ENCODE assay signal across 8 cellular contexts in genomic region chr1:10939654-10940450, GRCh38.
DNase-seq lines count a peak whose midpoint lies in the region; ATAC-seq, FAIRE-seq and TF ChIP-seq lines count a peak whose summit lies in the region.

No MANE protein-coding gene starts in this region.

- FAIRE-seq in GM12891 (lab: Jason Lieb, UNC), result peak; percentile 87

- ATAC-seq in HG02884 (IDR thresholded peaks at IDR 0.05; ENCODE audit: unreplicated experiment) (peak; percentile 62), GM18868 (IDR thresholded peaks at IDR 0.05; ENCODE audit: unreplicated experiment) (no peak), left cardiac atrium (no peak)
- peak; percentile 77 for ATAC-seq in activated CD8-positive, alpha-beta memory T cell treated with anti-CD3 and anti-CD28 coated beads, Interleukin-2, amount 10 ng/mL, durations not matched to agents 7 days and 5 days

- peak overlapping the region; percentile 61 for H3K27ac Mint-ChIP-seq in activated CD8-positive, alpha-beta memory T cell treated with anti-CD3 and anti-CD28 coated beads, Interleukin-2, amount 10 ng/mL, durations not matched to agents 7 days and 5 days

- intact Hi-C loops in left cardiac atrium (cut with DNase I), result no loop called here

- no peaks in the 10 kb centered on the region for H3K36me3 Mint-ChIP-seq in activated CD8-positive, alpha-beta memory T cell treated with anti-CD3 and anti-CD28 coated beads, Interleukin-2, amount 10 ng/mL, durations not matched to agents 7 days and 5 days

- H3K27me3 Mint-ChIP-seq in activated CD8-positive, alpha-beta memory T cell treated with anti-CD3 and anti-CD28 coated beads, Interleukin-2, amount 10 ng/mL, durations not matched to agents 7 days and 5 days, result peaks cover 58% of the 10 kb centered on the region

- H3K4me1 Mint-ChIP-seq in activated CD8-positive, alpha-beta memory T cell treated with anti-CD3 and anti-CD28 coated beads, Interleukin-2, amount 10 ng/mL, durations not matched to agents 7 days and 5 days, result peaks cover 24% of the 10 kb centered on the region

- DNase-seq in GM12891 (ENCODE audit: insufficient read length, low spot score) (peak; percentile 76), kidney glomerular epithelial cell (lab: John Stamatoyannopoulos, UW) (no peak), iPS-NIHi7 (ENCODE audit: extremely low spot score) (no peak), left cardiac atrium (no peak)
- peak; percentile 67 for DNase-seq in activated CD8-positive, alpha-beta memory T cell treated with anti-CD3 and anti-CD28 coated beads, Interleukin-2, amount 10 ng/mL, durations not matched to agents 7 days and 5 days
- peak; percentile 52 to 58 (median 54) for DNase-seq in stimulated activated CD4-positive, alpha-beta T cell treated with anti-CD3 and anti-CD28 coated beads, Interleukin-12 subunit alpha, Interleukin-12 subunit beta, amount 100 ng/mL, for 48 hours (ENCODE audit: low read depth in 2 of 3, low spot score in 1 of 3)

- no peaks in the 10 kb centered on the region for H3K9me3 Mint-ChIP-seq in activated CD8-positive, alpha-beta memory T cell treated with anti-CD3 and anti-CD28 coated beads, Interleukin-2, amount 10 ng/mL, durations not matched to agents 7 days and 5 days (ENCODE audit: low read depth)

- TF ChIP-seq POLR2A in GM12891 (IDR thresholded peaks at IDR 0.05; ENCODE audit: low read depth, low read length), result no peak

- CTCF ChIA-PET in activated CD8-positive, alpha-beta memory T cell treated with anti-CD3 and anti-CD28 coated beads, Interleukin-2, amount 10 ng/mL, durations not matched to agents 7 days and 5 days (lab: Charles Lee), result interaction anchor here (0.9 to 1.6 kb wide), 3 partner anchors 22 to 445 kb away, joined by 3 to 8 read pairs (median 6); no protein-coding TSS in a partner anchor

- H3K4me3 Mint-ChIP-seq in activated CD8-positive, alpha-beta memory T cell treated with anti-CD3 and anti-CD28 coated beads, Interleukin-2, amount 10 ng/mL, durations not matched to agents 7 days and 5 days, result peak overlapping the region; percentile 60

TF ChIP-seq in GM12891, 5 proteins besides CTCF, POLR2A, EP300 and RAD21:
- TF ChIP-seq POLR2AphosphoS5 (IDR thresholded peaks at IDR 0.05; ENCODE audit: low read depth, low read length) (no peak), SPI1 (IDR thresholded peaks at IDR 0.05; ENCODE audit: low read depth, low read length) (peak; percentile 74)

Comparison
In these comparisons a context has a peak if more than half of its experiments do, and no peak if none do; other contexts are left out.
1. DNase-seq: peak in GM12891 (single experiment), activated CD8-positive, alpha-beta memory T cell treated with anti-CD3 and anti-CD28 coated beads, Interleukin-2, amount 10 ng/mL, durations not matched to agents 7 days and 5 days (single experiment) and stimulated activated CD4-positive, alpha-beta T cell treated with anti-CD3 and anti-CD28 coated beads, Interleukin-12 subunit alpha, Interleukin-12 subunit beta, amount 100 ng/mL, for 48 hours (3 of 3); none in kidney glomerular epithelial cell (single experiment), iPS-NIHi7 (single experiment) and left cardiac atrium (single experiment).
2. ATAC-seq: peak in HG02884 (single experiment) and activated CD8-positive, alpha-beta memory T cell treated with anti-CD3 and anti-CD28 coated beads, Interleukin-2, amount 10 ng/mL, durations not matched to agents 7 days and 5 days (single experiment); none in GM18868 (single experiment) and left cardiac atrium (0 of 2).